Comparison of ENCODE assay signal across 8 cellular contexts in the genomic region with DNA sequence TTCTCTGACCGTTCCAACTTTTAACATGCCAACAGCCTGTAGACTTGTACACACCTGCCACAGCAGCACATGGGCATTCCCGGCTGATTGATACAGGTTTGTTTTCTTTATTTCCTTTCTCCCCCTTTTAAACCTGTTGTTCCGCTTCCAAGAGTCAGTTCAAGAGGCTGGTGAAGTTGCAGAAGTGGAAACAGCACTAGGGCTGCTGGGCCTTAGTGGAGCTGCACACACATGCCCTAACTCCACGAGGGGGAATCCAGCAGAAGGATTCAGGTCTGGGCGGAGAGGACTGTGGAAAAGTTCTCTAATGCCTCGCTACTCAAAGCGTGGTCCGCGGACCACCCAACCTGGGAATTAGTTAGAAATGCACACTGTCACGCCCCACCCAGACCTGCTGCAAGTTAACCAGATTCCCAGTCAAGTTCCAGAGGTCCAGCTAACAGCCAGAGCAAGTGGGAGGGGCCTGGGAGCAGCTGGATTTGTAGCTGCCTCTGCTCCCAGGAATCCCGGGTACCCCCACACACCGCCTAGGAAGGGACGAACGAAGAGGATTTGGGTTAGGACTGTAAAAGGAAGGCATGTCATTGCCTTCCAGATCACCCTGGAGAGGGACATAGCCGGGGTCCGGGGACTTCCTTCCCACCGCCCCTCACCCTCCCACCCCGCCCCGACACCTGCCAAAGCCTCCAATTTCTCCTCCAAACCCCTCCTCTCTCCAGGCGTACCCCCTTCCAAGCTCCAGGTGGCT. TPM values are rescaled to one million over a fixed set of nuclear protein-coding genes. Genes with fewer than 3 reads are reported as not detected.
A peak's percentile ranks its signal among the peaks of the same experiment; 100 is the strongest.
DNase-seq lines count a peak whose midpoint lies in the region; ATAC-seq and TF ChIP-seq lines count a peak whose summit lies in the region.

No MANE protein-coding gene starts in this region.

- peaks cover 44% of the 10 kb centered on the region for H3K4me1 Mint-ChIP-seq in T-helper 17 cell

- TF ChIP-seq CTCF in GM12864 (IDR thresholded peaks at IDR 0.05; ENCODE audit: low read depth, low read length, missing control alignments): no peak

- intact Hi-C loops in aorta (cut with DNase I): loop anchor here in 1 of 2 donors (10.0 kb wide), 1 partner anchor 107 kb away; no protein-coding TSS in a partner anchor

- H3K27me3 ChIP-seq in mucosa of stomach (ENCODE audit: control insufficient read depth, insufficient read depth, low read length): no peaks in the 10 kb centered on the region
- H3K27me3 ChIP-seq in aorta (ENCODE audit: control insufficient read depth in 1 of 2, insufficient read depth in 2 of 2, low read length in 1 of 2): no peaks in the 10 kb centered on the region

- peak overlapping the region; percentile 90 for H3K27ac Mint-ChIP-seq in T-helper 17 cell

- H3K36me3 ChIP-seq in mucosa of stomach (ENCODE audit: control insufficient read depth, insufficient read depth, low read length): no peaks in the 10 kb centered on the region
- H3K36me3 ChIP-seq in aorta (ENCODE audit: control insufficient read depth in 1 of 2, insufficient read depth in 2 of 2, low read length in 1 of 2): no peaks in the 10 kb centered on the region

- peak overlapping the region; percentile 99 for H3K4me3 Mint-ChIP-seq in T-helper 17 cell

- peak overlapping the region; percentile 84 for H3K4me3 ChIP-seq in GM12864 (ENCODE audit: low read depth, low read length)
- H3K4me3 ChIP-seq in mucosa of stomach (ENCODE audit: low read length): peak overlapping the region; percentile 45
- peak overlapping the region; percentile 48 to 62 for H3K4me3 ChIP-seq in aorta (ENCODE audit: low read length in 2 of 2)

- H3K9ac ChIP-seq in mucosa of stomach (ENCODE audit: low read length): peak overlapping the region; percentile 46

- H3K27ac ChIP-seq in aorta (ENCODE audit: low read depth in 1 of 2, low read length in 2 of 2): peak overlapping the region in 1 of 2 donors; percentile 41

- DNase-seq in AG08396 (ENCODE audit: low spot score) (peak; percentile 54), GM12864 (ENCODE audit: low read depth) (no peak), HT-29 (ENCODE audit: low spot score) (peak; percentile 63), T-helper 17 cell (no peak), erythroblast (lab: John Stamatoyannopoulos, UW) (peak; percentile 15 to 39), aorta (no peak), cerebellar nuclear complex (lab: John Stamatoyannopoulos, UW) (no peak)

- H3K27me3 Mint-ChIP-seq in T-helper 17 cell: peaks cover 14% of the 10 kb centered on the region

- 3 to 6% methylated on average over 19 to 20 of the region's 20 CpGs for WGBS in aorta, 2 donors

- H3K9me3 ChIP-seq in T-helper 17 cell (ENCODE audit: control insufficient read depth, low read length, poor library complexity, severe bottlenecking) (no peaks in the 10 kb centered on the region), mucosa of stomach (ENCODE audit: control insufficient read depth, low read length) (no peaks in the 10 kb centered on the region), aorta (ENCODE audit: control insufficient read depth, low read length) (no peaks in the 10 kb centered on the region)

- no peak for TF ChIP-seq POLR2A in erythroblast (IDR thresholded peaks at IDR 0.05; ENCODE audit: low read length)

- no peak for ATAC-seq in T-helper 17 cell
- ATAC-seq in aorta (ENCODE audit: low FRiP score): peak; percentile 31

- H3K36me3 Mint-ChIP-seq in T-helper 17 cell (ENCODE audit: low read depth): peaks cover 10% of the 10 kb centered on the region

- peaks cover 22% of the 10 kb centered on the region for H3K4me1 ChIP-seq in mucosa of stomach (ENCODE audit: control insufficient read depth, insufficient read depth, low read length)
- no peaks in the 10 kb centered on the region for H3K4me1 ChIP-seq in aorta (ENCODE audit: control insufficient read depth in 1 of 2, insufficient read depth in 2 of 2, low read length in 2 of 2)

RNA-seq across cellular contexts. Expression of a gene that starts 0.5 kb away (rescaled TPM):
- total RNA-seq in HT-29 (2014; rRNA removed; shearing (Covaris generic)): 18.1 and 20.7 TPM in 2 replicates
- total RNA-seq in T-helper 17 cell (10 to 100 TPM; 23.3 to 32.5 TPM), aorta (10 to 100 TPM; 22.7 to 31.8 TPM)
- polyA plus RNA-seq in aorta: 10 to 100 TPM in 1 of 2 donors, 1 to 10 TPM in 1; 9.3 to 12.3 TPM

Comparison
In these comparisons a context has a peak if more than half of its experiments do, and no peak if none do; other contexts are left out.
1. DNase-seq: peak in AG08396 (single experiment), HT-29 (single experiment) and erythroblast (2 of 2); none in GM12864 (single experiment), T-helper 17 cell (0 of 3), aorta (0 of 2) and cerebellar nuclear complex (0 of 2).
2. Peak in every context shown above with its lines, with median percentiles within 50 percentile points of each other: H3K4me3 ChIP-seq.